8 cellular contexts compared by ENCODE assay signal in genomic region chr14:89417111-89417468, GRCh38. TPM values are rescaled to one million over a fixed set of nuclear protein-coding genes. Genes with fewer than 3 reads are reported as not detected.
A peak's percentile ranks its signal among the peaks of the same experiment; 100 is the strongest.
DNase-seq lines count a peak whose midpoint lies in the region; ATAC-seq and TF ChIP-seq lines count a peak whose summit lies in the region.

Gene FOXN3 (minus strand): TSS chr14:89417233. CDS start chr14:89412476, 4,757 bp downstream.

- peaks cover 52% of the 10 kb centered on the region for H3K4me1 Mint-ChIP-seq in activated CD4-positive, alpha-beta T cell treated with anti-CD3 and anti-CD28 coated beads for 36 hours
- H3K4me1 Mint-ChIP-seq in chondrocyte (ENCODE audit: low read depth) = peaks cover 30% of the 10 kb centered on the region

- peak within 1 kb of the TSS; percentile 56 for H3K4me3 ChIP-seq in AG09309 (ENCODE audit: control insufficient read depth, low read depth, low read length)

- H3K27ac Mint-ChIP-seq in activated CD4-positive, alpha-beta T cell treated with anti-CD3 and anti-CD28 coated beads for 36 hours = peak within 1 kb of the TSS; percentile 95
- H3K27ac Mint-ChIP-seq in chondrocyte (ENCODE audit: unreplicated experiment) = peak within 1 kb of the TSS; percentile 97

- peak within 1 kb of the TSS; percentile 84 for H3K4me3 Mint-ChIP-seq in activated CD4-positive, alpha-beta T cell treated with anti-CD3 and anti-CD28 coated beads for 36 hours
- H3K4me3 Mint-ChIP-seq in chondrocyte (ENCODE audit: unreplicated experiment) = peak within 1 kb of the TSS; percentile 94

- intact Hi-C loops in activated CD4-positive, alpha-beta T cell treated with anti-CD3 and anti-CD28 coated beads for 36 hours (cut with DNase I, micrococcal nuclease) = loop anchor here (1.0 to 5.0 kb wide), 15 partner anchors 12 to 980 kb away; partner anchors contain the start of gene CALM1 (in 1 of the 2)

- ATAC-seq in GM19023 (IDR thresholded peaks at IDR 0.05; ENCODE audit: unreplicated experiment) (peak; percentile 51), HG03342 (IDR thresholded peaks at IDR 0.05; ENCODE audit: unreplicated experiment) (peak; percentile 43)
- ATAC-seq in activated CD4-positive, alpha-beta T cell treated with anti-CD3 and anti-CD28 coated beads for 36 hours = peak; percentile 49

- DNase-seq in AG09309 (ENCODE audit: low read depth) = peak; percentile 55
- peak; percentile 78 for DNase-seq in NCI-H510A (lab: John Stamatoyannopoulos, UW)
- peak; percentile 94 for DNase-seq in activated CD4-positive, alpha-beta T cell treated with anti-CD3 and anti-CD28 coated beads for 36 hours
- no peak for DNase-seq in chondrocyte (ENCODE audit: low spot score)
- DNase-seq in kidney tubule cell (ENCODE audit: low spot score) = peak; percentile 89
- DNase-seq in stimulated activated CD4-positive, alpha-beta T cell treated with anti-CD3 and anti-CD28 coated beads, Interleukin-1b, Interleukin-23, amount 100 ng/mL, for 1 hour (ENCODE audit: low read depth in 2 of 2) = peak; percentile 66 to 75

- H3K36me3 Mint-ChIP-seq in activated CD4-positive, alpha-beta T cell treated with anti-CD3 and anti-CD28 coated beads for 36 hours (ENCODE audit: low read depth) = peaks cover 38% of the 10 kb centered on the region
- H3K36me3 Mint-ChIP-seq in chondrocyte (ENCODE audit: low read depth) = peaks cover 5% of the 10 kb centered on the region

- H3K9me3 Mint-ChIP-seq in activated CD4-positive, alpha-beta T cell treated with anti-CD3 and anti-CD28 coated beads for 36 hours (ENCODE audit: low read depth) = no peaks in the 10 kb centered on the region
- H3K9me3 Mint-ChIP-seq in chondrocyte (ENCODE audit: low read depth) = no peaks in the 10 kb centered on the region

- no peaks in the 10 kb centered on the region for H3K27me3 Mint-ChIP-seq in activated CD4-positive, alpha-beta T cell treated with anti-CD3 and anti-CD28 coated beads for 36 hours
- no peaks in the 10 kb centered on the region for H3K27me3 Mint-ChIP-seq in chondrocyte (ENCODE audit: low read depth)

- CTCF ChIA-PET in activated CD4-positive, alpha-beta T cell treated with anti-CD3 and anti-CD28 coated beads for 36 hours (lab: Charles Lee) = no interaction called here

- TF ChIP-seq CTCF in AG09309 (IDR thresholded peaks at IDR 0.05; ENCODE audit: control insufficient read depth, insufficient read depth, low read depth, low read length, missing control alignments) (no peak), chondrocyte (IDR thresholded peaks at IDR 0.05) (no peak)

- POLR2A ChIA-PET in activated CD4-positive, alpha-beta T cell treated with anti-CD3 and anti-CD28 coated beads for 36 hours (lab: Charles Lee) = no interaction called here

RNA-seq across cellular contexts. Expression of gene FOXN3, which starts in this region (rescaled TPM):
- 10 to 100 TPM; 69.1 to 76.3 TPM for total RNA-seq in activated CD4-positive, alpha-beta T cell treated with anti-CD3 and anti-CD28 coated beads for 36 hours
- 129 to 161 TPM (median 155 TPM) in 3 replicates for total RNA-seq in chondrocyte
